In the genomic region with DNA sequence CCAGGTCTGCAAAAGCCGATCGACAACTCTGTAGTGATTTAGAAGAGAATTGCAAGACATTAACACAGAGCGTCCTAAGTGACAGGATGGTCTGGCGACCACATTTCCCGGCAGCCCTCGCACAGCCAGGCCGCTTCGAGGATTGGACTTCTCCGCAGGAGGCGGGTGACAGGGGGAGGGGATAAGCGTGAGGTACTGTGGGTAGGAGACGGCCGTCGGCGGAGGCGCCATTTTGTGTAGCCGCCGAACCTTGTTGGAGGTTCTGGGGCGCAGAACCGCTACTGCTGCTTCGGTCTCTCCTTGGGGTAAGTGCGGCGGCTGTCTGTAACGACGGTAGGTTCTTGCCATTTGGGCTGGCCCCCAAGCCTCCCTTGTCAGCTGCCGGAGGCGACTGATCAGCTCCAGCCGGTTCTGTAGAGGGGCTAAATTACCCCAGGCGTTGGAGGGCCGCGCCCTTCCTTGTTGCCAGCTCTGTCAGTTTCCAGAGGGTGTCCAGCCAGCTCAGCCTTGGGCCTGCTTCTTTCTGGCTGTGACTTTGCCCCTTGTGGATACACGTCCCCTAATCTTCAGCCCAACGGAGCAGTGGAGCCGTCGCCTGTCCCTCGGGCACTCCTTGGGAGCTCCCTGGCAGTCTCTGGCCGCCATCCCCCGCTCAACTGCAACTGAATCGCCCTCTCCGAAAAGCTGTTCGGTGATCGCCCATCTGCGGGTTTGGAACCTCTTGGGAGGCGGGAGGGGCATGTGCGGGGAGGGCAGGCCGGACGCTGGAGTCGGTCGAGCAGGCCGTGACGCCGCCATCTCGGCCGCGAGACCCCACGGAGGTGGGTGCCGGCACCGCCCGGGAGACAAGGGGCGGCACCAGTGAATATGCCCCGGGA, we compare ENCODE assay signal across 8 cellular contexts. TPM values are rescaled to one million over a fixed set of nuclear protein-coding genes. Genes with fewer than 3 reads are reported as not detected.
DNase-seq lines count a peak whose midpoint lies in the region; ATAC-seq and TF ChIP-seq lines count a peak whose summit lies in the region.

A gene (plus strand): TSS at position 195 of the 878 bp plus-strand sequence. CDS start 1,516 bp downstream, outside the sequence.

- no peak for TF ChIP-seq CTCF in epithelial cell of esophagus (IDR thresholded peaks at IDR 0.05; ENCODE audit: insufficient read depth, low read depth, low read length, missing control alignments)

- ATAC-seq in GM21515 (IDR thresholded peaks at IDR 0.05; ENCODE audit: unreplicated experiment): peak; percentile 96

- H3K27me3 ChIP-seq in mononuclear cell (ENCODE audit: insufficient read depth, low read length): no peaks in the 10 kb centered on the region

- DNase-seq in D341Med (ENCODE audit: low spot score) (peak; percentile 96), HuH-7.5 (ENCODE audit: low spot score) (peak; percentile 98), OCI-M2 (lab: John Stamatoyannopoulos, UW; ENCODE audit: unreplicated experiment) (peak; percentile 12), activated T-cell treated with anti-CD3 and anti-CD28 coated beads for 4 hours (peak; percentile 84), epithelial cell of esophagus (ENCODE audit: low read depth) (peak; percentile 95)
- peak; percentile 77 to 85 for DNase-seq in stimulated activated CD8-positive, alpha-beta memory T cell treated with anti-CD3 and anti-CD28 coated beads, Interleukin-4, amount 100 ng/mL, for 1 hour (ENCODE audit: low read depth in 2 of 2, low spot score in 1 of 2)

- no peaks in the 10 kb centered on the region for H3K9me3 ChIP-seq in mononuclear cell (ENCODE audit: low read depth, low read length)

- H3K4me3 ChIP-seq in epithelial cell of esophagus (ENCODE audit: low read length) (peak within 1 kb of the TSS; percentile 99), mononuclear cell (ENCODE audit: low read length) (peak within 1 kb of the TSS; percentile 100)

- H3K4me1 ChIP-seq in mononuclear cell (ENCODE audit: insufficient read depth, low read length): peaks cover 27% of the 10 kb centered on the region

RNA-seq across cellular contexts. Expression of the gene that starts here (rescaled TPM):
- total RNA-seq in mononuclear cell: 375 TPM

Comparison
In these comparisons a context has a peak if more than half of its experiments do, and no peak if none do; other contexts are left out.
1. Peak in every context shown above with its lines: DNase-seq, ATAC-seq and H3K4me3 ChIP-seq.
2. DNase-seq: peak in every context shown above with its lines; median percentile 98 in HuH-7.5; 96 in D341Med; 95 in epithelial cell of esophagus; 84 in activated T-cell treated with anti-CD3 and anti-CD28 coated beads for 4 hours; 81 in stimulated activated CD8-positive, alpha-beta memory T cell treated with anti-CD3 and anti-CD28 coated beads, Interleukin-4, amount 100 ng/mL, for 1 hour; 12 in OCI-M2.